1 cellular context compared by ENCODE assay signal in genomic region chr6:29680416-29680815, GRCh38.
TF ChIP-seq lines count a peak whose summit lies in the region.

No MANE protein-coding gene starts in this region.

TF ChIP-seq in GM12878, 131 proteins besides CTCF, POLR2A, EP300 and RAD21:
- TF ChIP-seq EED (IDR thresholded peaks at IDR 0.05; ENCODE audit: low read depth) (no peak), MAX (IDR thresholded peaks at IDR 0.05; ENCODE audit: low read depth, low read length) (no peak), SP1 (IDR thresholded peaks at IDR 0.05; ENCODE audit: low read depth, low read length) (no peak), ZNF274 (IDR thresholded peaks at IDR 0.05; ENCODE audit: insufficient read depth, insufficient read length) (no peak), SREBF1 (IDR thresholded peaks at IDR 0.05; ENCODE audit: low read length) (no peak), CREM (IDR thresholded peaks at IDR 0.05; ENCODE audit: low read depth) (no peak), SRF (IDR thresholded peaks at IDR 0.05; ENCODE audit: low read depth in 2 of 2, low read length in 2 of 2) (no peak)
